In genomic region chr17:42131232-42131631, GRCh38 we compare ENCODE assay signal across 14 cellular contexts. TPM values are rescaled to one million over a fixed set of nuclear protein-coding genes. Genes with fewer than 3 reads are reported as not detected.
A peak's percentile ranks its signal among the peaks of the same experiment; 100 is the strongest.
DNase-seq lines count a peak whose midpoint lies in the region; ATAC-seq, FAIRE-seq and TF ChIP-seq lines count a peak whose summit lies in the region.
"Had no signal": no experiment of that assay in that cellular context is flagged by ENCODE, and none has a peak within 500 bp of the region (broad histone marks: within the 10 kb centered on the region; RNA-seq: fewer than 3 reads in every experiment).

No MANE protein-coding gene starts in this region.

- peak overlapping the region; percentile 3 for H3K27ac Mint-ChIP-seq in activated naive CD8-positive, alpha-beta T cell treated with anti-CD3 and anti-CD28 coated beads, Interleukin-2, amount 50 U/mL, for 24 hours
- H3K27ac Mint-ChIP-seq in memory B cell: peak overlapping the region; percentile 83

- no peak for TF ChIP-seq EP300 in upper lobe of left lung (IDR thresholded peaks at IDR 0.05)

- H3K4me3 ChIP-seq in heart right ventricle (no peak overlapping the region), upper lobe of left lung (no peak overlapping the region)

- H3K9me3 ChIP-seq in heart right ventricle (no peaks in the 10 kb centered on the region), upper lobe of left lung (no peaks in the 10 kb centered on the region)

- H3K36me3 Mint-ChIP-seq in activated naive CD8-positive, alpha-beta T cell treated with anti-CD3 and anti-CD28 coated beads, Interleukin-2, amount 50 U/mL, for 24 hours (ENCODE audit: low read depth): peaks cover 42% of the 10 kb centered on the region
- peaks cover 23% of the 10 kb centered on the region for H3K36me3 Mint-ChIP-seq in memory B cell

- no peaks in the 10 kb centered on the region for H3K9me3 Mint-ChIP-seq in activated naive CD8-positive, alpha-beta T cell treated with anti-CD3 and anti-CD28 coated beads, Interleukin-2, amount 50 U/mL, for 24 hours
- H3K9me3 Mint-ChIP-seq in memory B cell: no peaks in the 10 kb centered on the region

- ATAC-seq in heart right ventricle (no peak), left ventricle myocardium superior (no peak), memory B cell (ENCODE audit: low read depth) (no peak), upper lobe of left lung (ENCODE audit: low FRiP score in 2 of 2) (no peak)
- ATAC-seq in activated naive CD8-positive, alpha-beta T cell treated with anti-CD3 and anti-CD28 coated beads, Interleukin-2, amount 50 U/mL, for 24 hours: no peak
- ATAC-seq: HCT116 had no signal

- DNase-seq in heart right ventricle (no peak), left ventricle myocardium superior (no peak), memory B cell (ENCODE audit: low spot score in 2 of 2) (no peak), upper lobe of left lung (no peak), NCI-H2196 (lab: John Stamatoyannopoulos, UW; ENCODE audit: unreplicated experiment) (no peak), RCC 7860 (ENCODE audit: low spot score) (no peak)
- no peak for DNase-seq in activated naive CD8-positive, alpha-beta T cell treated with anti-CD3 and anti-CD28 coated beads, Interleukin-2, amount 50 U/mL, for 24 hours
- no peak for DNase-seq in stimulated activated naive CD4-positive, alpha-beta T cell (lab: John Stamatoyannopoulos, UW)
- DNase-seq: activated effector memory CD4-positive, alpha-beta T cell treated with anti-CD3 and anti-CD28 coated beads, Interleukin-2, amount 50 U/mL, for 16 hours; NCI-H69; stimulated activated CD4-positive, alpha-beta T cell treated with anti-CD3 and anti-CD28 coated beads, Interleukin-4, amount 100 ng/mL, for 4 hours had no signal

- TF ChIP-seq CTCF in heart right ventricle (IDR thresholded peaks at IDR 0.05): no peak
- no peak for TF ChIP-seq CTCF in upper lobe of left lung (IDR thresholded peaks at IDR 0.05)

- H3K27me3 Mint-ChIP-seq in activated naive CD8-positive, alpha-beta T cell treated with anti-CD3 and anti-CD28 coated beads, Interleukin-2, amount 50 U/mL, for 24 hours: no peaks in the 10 kb centered on the region
- H3K27me3 Mint-ChIP-seq in memory B cell: no peaks in the 10 kb centered on the region

- FAIRE-seq in RCC 7860 (lab: Jason Lieb, UNC): no peak

- no peak overlapping the region for H3K4me3 Mint-ChIP-seq in activated naive CD8-positive, alpha-beta T cell treated with anti-CD3 and anti-CD28 coated beads, Interleukin-2, amount 50 U/mL, for 24 hours
- no peak overlapping the region for H3K4me3 Mint-ChIP-seq in memory B cell

- no peaks in the 10 kb centered on the region for H3K27me3 ChIP-seq in heart right ventricle
- H3K27me3 ChIP-seq in upper lobe of left lung: no peaks in the 10 kb centered on the region

- H3K4me1 Mint-ChIP-seq in activated naive CD8-positive, alpha-beta T cell treated with anti-CD3 and anti-CD28 coated beads, Interleukin-2, amount 50 U/mL, for 24 hours: peaks cover 59% of the 10 kb centered on the region
- peaks cover 36% of the 10 kb centered on the region for H3K4me1 Mint-ChIP-seq in memory B cell

- intact Hi-C loops in heart right ventricle (cut with DNase I) (loop anchor here in 1 of 10 donors (5.0 kb wide), 1 partner anchor 51 kb away; the partner anchor contains the start of gene KCNH4), left ventricle myocardium superior (cut with micrococcal nuclease) (no loop called here)

- H3K27ac ChIP-seq in heart right ventricle (peak overlapping the region; percentile 47 to 85 (median 80)), upper lobe of left lung (peak overlapping the region; percentile 74 to 91 (median 82))
- H3K27ac ChIP-seq: C4-2B had no signal

- 95 to 96% methylated on average over 4 of the region's 4 CpGs for WGBS in heart right ventricle, 2 donors
- 87 to 90% methylated on average over 4 of the region's 4 CpGs for WGBS in upper lobe of left lung, 2 donors

- H3K36me3 ChIP-seq in heart right ventricle (peaks cover 0 to 62% (median 28%) of the 10 kb centered on the region in 9 donors), upper lobe of left lung (peaks cover 17 to 43% (median 40%) of the 10 kb centered on the region in 4 donors)

- H3K4me1 ChIP-seq in heart right ventricle: peaks cover 43 to 81% (median 74%) of the 10 kb centered on the region in 9 donors
- H3K4me1 ChIP-seq in upper lobe of left lung: peaks cover 74 to 79% (median 77%) of the 10 kb centered on the region in 4 donors

- TF ChIP-seq POLR2A in upper lobe of left lung (IDR thresholded peaks at IDR 0.05): no peak

RNA-seq across cellular contexts. Expression of gene HSPB9, which starts 8.6 kb away (rescaled TPM):
- total RNA-seq in heart right ventricle (under 1 TPM in 1 of 10 donors, not detected in 9; 0.23 TPM), left ventricle myocardium superior (0.12 TPM), upper lobe of left lung (1 to 10 TPM in 1 of 6 donors, under 1 TPM in 1, not detected in 4; 0.15 to 1.0 TPM)
- under 1 TPM; 0.01 to 0.29 TPM for polyA plus RNA-seq in heart right ventricle
- total RNA-seq: T-helper 2 cell treated with Interferon-gamma antibody and Interleukin-4, amounts not matched to agents 100 ng/mL and 5 ng/mL, for 36 hours had no signal

RNA-seq across cellular contexts. Expression of gene KAT2A, which starts 10.1 kb away (rescaled TPM):
- total RNA-seq in heart right ventricle (10 to 100 TPM in 9 of 10 donors, 1 to 10 TPM in 1; 9.3 to 29.7 (median 13.3) TPM), left ventricle myocardium superior (26.1 TPM), upper lobe of left lung (100 to 1,000 TPM in 1 of 6 donors, 10 to 100 TPM in 5; 17.0 to 116 (median 32.5) TPM)
- 100 to 1,000 TPM in 1 of 2 donors, 10 to 100 TPM in 1; 20.6 to 118 TPM for polyA plus RNA-seq in heart right ventricle

RNA-seq across cellular contexts. Expression of gene DHX58, which starts 18.7 kb away (rescaled TPM):
- 1 to 10 TPM; 2.2 to 8.4 (median 4.0) TPM for total RNA-seq in heart right ventricle
- polyA plus RNA-seq in heart right ventricle: 10 to 100 TPM in 1 of 2 donors, 1 to 10 TPM in 1; 3.4 to 16.9 TPM
- total RNA-seq in left ventricle myocardium superior: 3.8 TPM
- 10 to 100 TPM; 15.8 to 56.6 (median 32.6) TPM for total RNA-seq in upper lobe of left lung

RNA-seq across cellular contexts. Expression of gene RAB5C, which starts 23.6 kb away (rescaled TPM):
- 10 to 100 TPM; 24.6 to 64.4 (median 35.3) TPM for total RNA-seq in heart right ventricle
- 10 to 100 TPM; 33.3 to 76.5 TPM for polyA plus RNA-seq in heart right ventricle
- total RNA-seq in left ventricle myocardium superior: 47.1 TPM
- 100 to 1,000 TPM in 3 of 6 donors, 10 to 100 TPM in 3; 57.6 to 183 (median 133) TPM for total RNA-seq in upper lobe of left lung

RNA-seq across cellular contexts. Expression of gene ZNF385C, which starts 33.0 kb away (rescaled TPM):
- under 1 TPM in 9 of 10 donors, not detected in 1; 0.16 to 0.56 (median 0.24) TPM for total RNA-seq in heart right ventricle
- under 1 TPM; 0.09 to 0.29 TPM for polyA plus RNA-seq in heart right ventricle
- total RNA-seq in left ventricle myocardium superior: 0.20 TPM
- 1 to 10 TPM in 2 of 6 donors, under 1 TPM in 4; 0.30 to 2.1 (median 0.44) TPM for total RNA-seq in upper lobe of left lung
- total RNA-seq: T-helper 2 cell treated with Interferon-gamma antibody and Interleukin-4, amounts not matched to agents 100 ng/mL and 5 ng/mL, for 36 hours had no signal
